ENCODE assay signal across 24 cellular contexts in genomic region chr14:74424606-74425005, GRCh38. TPM values are rescaled to one million over a fixed set of nuclear protein-coding genes. Genes with fewer than 3 reads are reported as not detected.
DNase-seq lines count a peak whose midpoint lies in the region; ATAC-seq, FAIRE-seq and TF ChIP-seq lines count a peak whose summit lies in the region.
"Had no signal": no experiment of that assay in that cellular context is flagged by ENCODE, and none has a peak within 500 bp of the region (broad histone marks: within the 10 kb centered on the region; RNA-seq: fewer than 3 reads in every experiment).

No MANE protein-coding gene starts in this region.

- H3K4me1 Mint-ChIP-seq in WTC11, result peaks cover 52% of the 10 kb centered on the region

- H3K36me3 Mint-ChIP-seq in WTC11, result no peaks in the 10 kb centered on the region
- H3K36me3 Mint-ChIP-seq: CD8-positive, alpha-beta T cell had no signal

- H3K36me3 ChIP-seq in left ventricle myocardium inferior, result no peaks in the 10 kb centered on the region
- H3K36me3 ChIP-seq: BLaER1, HAP-1 had no signal

- DNase-seq in WTC11 (ENCODE audit: low spot score) (no peak), caudate nucleus (lab: John Stamatoyannopoulos, UW) (peak in 2 of 61 donors; percentile 32 to 45), urothelium cell line (ENCODE audit: low spot score) (no peak), NCI-H526 (lab: John Stamatoyannopoulos, UW) (no peak), ACHN (no peak), left ventricle myocardium inferior (no peak)
- DNase-seq: CD4-positive, CD25-positive, alpha-beta regulatory T cell; CD8-positive, alpha-beta T cell; DMS 273 treated with DMSO at 0.1 percent for 48 hours; DMS79; EL; GDM1; GM23248; HFFc6 had no signal

- peaks cover 22% of the 10 kb centered on the region for H3K27me3 Mint-ChIP-seq in WTC11 (ENCODE audit: low read depth)

- peaks cover 10% of the 10 kb centered on the region for H3K9me3 ChIP-seq in left ventricle myocardium inferior (replicated peaks)
- H3K9me3 ChIP-seq: BLaER1, HAP-1 had no signal

- peaks cover 54% of the 10 kb centered on the region for H3K27me3 ChIP-seq in left ventricle myocardium inferior (ENCODE audit: low read depth)

- TF ChIP-seq CTCF in WTC11 (IDR thresholded peaks at IDR 0.05), result no peak
- no peak for TF ChIP-seq CTCF in left ventricle myocardium inferior (IDR thresholded peaks at IDR 0.05; ENCODE audit: borderline replicate concordance)

- CTCF ChIA-PET in WTC11 (lab: Charles Lee), result no interaction called here

- H3K4me3 ChIP-seq in left ventricle myocardium inferior, result no peak overlapping the region
- H3K4me3 ChIP-seq: BLaER1, GM12878, GM23248, HAP-1 had no signal

- peaks cover 4% of the 10 kb centered on the region for H3K4me1 ChIP-seq in left ventricle myocardium inferior
- H3K4me1 ChIP-seq: HAP-1 had no signal

- H3K27ac Mint-ChIP-seq in WTC11, result no peak overlapping the region
- H3K27ac Mint-ChIP-seq: B cell; CD4-positive, CD25-positive, alpha-beta regulatory T cell; CD8-positive, alpha-beta T cell; HFFc6 had no signal

- H3K27ac ChIP-seq in caudate nucleus (ENCODE audit: low read depth, low read length) (peak overlapping the region; percentile 78), left ventricle myocardium inferior (replicated peaks) (no peak overlapping the region)
- H3K27ac ChIP-seq: BLaER1, C4-2B, GM23248 had no signal

- intact Hi-C loops in left ventricle myocardium inferior (cut with micrococcal nuclease), result no loop called here

- ATAC-seq in WTC11, result no peak
- ATAC-seq: CD8-positive, alpha-beta T cell; GM12878 had no signal

- POLR2A ChIA-PET in WTC11 (lab: Charles Lee), result no interaction called here

- no peaks in the 10 kb centered on the region for H3K9me3 Mint-ChIP-seq in WTC11
- H3K9me3 Mint-ChIP-seq: CD8-positive, alpha-beta T cell; HFFc6 had no signal

- peak; percentile 62 for FAIRE-seq in urothelium cell line (lab: Jason Lieb, UNC)
- FAIRE-seq: D721Med, GM12878, GM19239 had no signal

- in situ Hi-C loops in ACHN (cut with HindIII; ENCODE audit: low pct_ligation_motif_present, low pct_unique_long_range_greater_than_20kb, low sequenced_read_pairs), result no loop called here

- 0 out of 2 replicates have a peak overlapping the region, but pooled peaks have one; percentile 19 for H3K4me3 Mint-ChIP-seq in WTC11
- H3K4me3 Mint-ChIP-seq: B cell; CD4-positive, CD25-positive, alpha-beta regulatory T cell; CD8-positive, alpha-beta T cell; HFFc6 had no signal

TF ChIP-seq in WTC11, 78 proteins besides CTCF, POLR2A, EP300 and RAD21:
- TF ChIP-seq FOXP1 (CRISPR knock-in tag; IDR thresholded peaks at IDR 0.05; ENCODE audit: borderline replicate concordance) (no peak), FOXK1 (CRISPR knock-in tag; IDR thresholded peaks at IDR 0.05) (no peak), ZNF121 (CRISPR knock-in tag; IDR thresholded peaks at IDR 0.05) (no peak), MXD4 (CRISPR knock-in tag; IDR thresholded peaks at IDR 0.05; ENCODE audit: borderline replicate concordance) (no peak), FOXJ3 (CRISPR knock-in tag; IDR thresholded peaks at IDR 0.05; ENCODE audit: borderline replicate concordance) (no peak), NR1H2 (CRISPR knock-in tag; IDR thresholded peaks at IDR 0.05) (no peak), AFF4 (CRISPR knock-in tag; IDR thresholded peaks at IDR 0.05; ENCODE audit: borderline replicate concordance) (no peak), GTF2I (CRISPR knock-in tag; conservative IDR thresholded peaks at IDR 0.05) (no peak), ZNF263 (CRISPR knock-in tag; IDR thresholded peaks at IDR 0.05; ENCODE audit: low read depth) (no peak), ZNF423 (CRISPR knock-in tag; IDR thresholded peaks at IDR 0.05) (no peak), TEAD1 (CRISPR knock-in tag; IDR thresholded peaks at IDR 0.05) (no peak), MYBL2 (CRISPR knock-in tag; IDR thresholded peaks at IDR 0.05) (no peak), SMAD3 (CRISPR knock-in tag; IDR thresholded peaks at IDR 0.05; ENCODE audit: borderline replicate concordance) (no peak), CREB1 (CRISPR knock-in tag; IDR thresholded peaks at IDR 0.05) (no peak), ATF6 (CRISPR knock-in tag; IDR thresholded peaks at IDR 0.05) (no peak)
TF ChIP-seq in WTC11: peak in this region for 0.

RNA-seq across cellular contexts. Expression of gene SYNDIG1L, which starts 1.4 kb away (rescaled TPM):
- total RNA-seq in WTC11 (2021) (1.4 to 1.9 TPM (median 1.5 TPM) in 3 replicates), left ventricle myocardium inferior (0.11 TPM)
- total RNA-seq: A172; A673; B cell; CD4-positive, CD25-positive, alpha-beta regulatory T cell; CD8-positive, alpha-beta T cell; GM12878; GM23248; H4; HFFc6 had no signal
